Comparison of ENCODE assay signal across 1 cellular context in the genomic region with DNA sequence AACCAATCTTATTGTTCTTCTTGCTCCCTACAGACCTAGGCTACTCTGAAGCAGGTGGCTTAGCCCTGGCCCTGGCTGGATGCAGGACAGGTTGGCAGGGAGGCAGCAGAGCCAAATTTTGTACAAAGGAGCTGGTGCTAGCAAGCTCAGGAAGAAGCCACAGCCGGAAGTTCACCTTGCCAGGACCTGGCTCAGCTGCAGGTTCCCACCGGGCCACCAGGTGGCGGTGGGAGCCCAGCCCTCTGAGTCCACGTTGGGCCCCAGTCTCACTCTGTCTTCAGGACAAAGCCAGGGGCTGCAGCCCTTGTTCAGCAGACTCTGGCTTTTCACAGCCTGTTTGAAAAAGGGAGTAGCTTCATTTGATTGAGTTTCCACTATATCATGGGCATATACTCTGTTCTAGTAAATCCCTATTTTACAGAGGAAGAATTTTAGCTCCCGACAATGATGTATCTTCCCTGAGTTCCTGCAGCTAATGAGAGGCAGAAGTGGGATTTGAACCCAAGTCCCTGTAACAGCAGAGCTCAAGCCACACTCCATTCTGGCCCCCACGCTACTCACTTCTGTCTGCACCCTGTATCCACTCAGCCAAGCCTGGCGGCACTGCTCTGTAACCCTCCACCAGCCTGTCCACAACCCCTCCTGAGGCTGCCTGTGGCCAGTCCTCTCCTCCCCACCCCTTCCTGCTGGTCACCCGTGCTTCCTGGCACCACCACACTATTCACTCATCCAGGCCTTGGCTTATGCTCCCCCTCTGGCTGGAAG.
TF ChIP-seq lines count a peak whose summit lies in the region.

No MANE protein-coding gene starts in this region.

TF ChIP-seq in HEK293, 187 proteins besides CTCF, POLR2A, EP300 and RAD21 (continued from another document):
- TF ChIP-seq, protein P1, sequence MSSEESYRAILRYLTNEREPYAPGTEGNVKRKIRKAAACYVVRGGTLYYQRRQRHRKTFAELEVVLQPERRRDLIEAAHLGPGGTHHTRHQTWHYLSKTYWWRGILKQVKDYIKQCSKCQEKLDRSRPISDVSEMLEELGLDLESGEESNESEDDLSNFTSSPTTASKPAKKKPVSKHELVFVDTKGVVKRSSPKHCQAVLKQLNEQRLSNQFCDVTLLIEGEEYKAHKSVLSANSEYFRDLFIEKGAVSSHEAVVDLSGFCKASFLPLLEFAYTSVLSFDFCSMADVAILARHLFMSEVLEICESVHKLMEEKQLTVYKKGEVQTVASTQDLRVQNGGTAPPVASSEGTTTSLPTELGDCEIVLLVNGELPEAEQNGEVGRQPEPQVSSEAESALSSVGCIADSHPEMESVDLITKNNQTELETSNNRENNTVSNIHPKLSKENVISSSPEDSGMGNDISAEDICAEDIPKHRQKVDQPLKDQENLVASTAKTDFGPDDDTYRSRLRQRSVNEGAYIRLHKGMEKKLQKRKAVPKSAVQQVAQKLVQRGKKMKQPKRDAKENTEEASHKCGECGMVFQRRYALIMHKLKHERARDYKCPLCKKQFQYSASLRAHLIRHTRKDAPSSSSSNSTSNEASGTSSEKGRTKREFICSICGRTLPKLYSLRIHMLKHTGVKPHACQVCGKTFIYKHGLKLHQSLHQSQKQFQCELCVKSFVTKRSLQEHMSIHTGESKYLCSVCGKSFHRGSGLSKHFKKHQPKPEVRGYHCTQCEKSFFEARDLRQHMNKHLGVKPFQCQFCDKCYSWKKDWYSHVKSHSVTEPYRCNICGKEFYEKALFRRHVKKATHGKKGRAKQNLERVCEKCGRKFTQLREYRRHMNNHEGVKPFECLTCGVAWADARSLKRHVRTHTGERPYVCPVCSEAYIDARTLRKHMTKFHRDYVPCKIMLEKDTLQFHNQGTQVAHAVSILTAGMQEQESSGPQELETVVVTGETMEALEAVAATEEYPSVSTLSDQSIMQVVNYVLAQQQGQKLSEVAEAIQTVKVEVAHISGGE (tag by site-specific recombination; conservative IDR thresholded peaks at IDR 0.05; ENCODE audit: low read depth) = peak; percentile 35; the same call in 1 of the 2 replicates
- TF ChIP-seq ZNF394 (tag by site-specific recombination; IDR thresholded peaks at IDR 0.05; ENCODE audit: borderline replicate concordance) (no peak), ZNF830 (tag by site-specific recombination; IDR thresholded peaks at IDR 0.05; ENCODE audit: low read depth) (no peak), ZNF654 (tag by site-specific recombination; IDR thresholded peaks at IDR 0.05; ENCODE audit: low read depth) (peak; percentile 61), ZNF221 (tag by site-specific recombination; IDR thresholded peaks at IDR 0.05; ENCODE audit: borderline replicate concordance) (no peak), ZNF423 (tag by site-specific recombination; IDR thresholded peaks at IDR 0.05) (no peak), YY1 (tag by site-specific recombination; IDR thresholded peaks at IDR 0.05) (no peak)
- TF ChIP-seq, protein P2, sequence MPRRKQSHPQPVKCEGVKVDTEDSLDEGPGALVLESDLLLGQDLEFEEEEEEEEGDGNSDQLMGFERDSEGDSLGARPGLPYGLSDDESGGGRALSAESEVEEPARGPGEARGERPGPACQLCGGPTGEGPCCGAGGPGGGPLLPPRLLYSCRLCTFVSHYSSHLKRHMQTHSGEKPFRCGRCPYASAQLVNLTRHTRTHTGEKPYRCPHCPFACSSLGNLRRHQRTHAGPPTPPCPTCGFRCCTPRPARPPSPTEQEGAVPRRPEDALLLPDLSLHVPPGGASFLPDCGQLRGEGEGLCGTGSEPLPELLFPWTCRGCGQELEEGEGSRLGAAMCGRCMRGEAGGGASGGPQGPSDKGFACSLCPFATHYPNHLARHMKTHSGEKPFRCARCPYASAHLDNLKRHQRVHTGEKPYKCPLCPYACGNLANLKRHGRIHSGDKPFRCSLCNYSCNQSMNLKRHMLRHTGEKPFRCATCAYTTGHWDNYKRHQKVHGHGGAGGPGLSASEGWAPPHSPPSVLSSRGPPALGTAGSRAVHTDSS (tag by site-specific recombination; IDR thresholded peaks at IDR 0.05) = no peak
TF ChIP-seq in HEK293: peak in this region for 9.
